Comparison of ENCODE assay signal across 22 cellular contexts in genomic region chr14:33556382-33557121, GRCh38.
A peak's percentile ranks its signal among the peaks of the same experiment; 100 is the strongest.
DNase-seq lines count a peak whose midpoint lies in the region; ATAC-seq, FAIRE-seq and TF ChIP-seq lines count a peak whose summit lies in the region.
"Had no signal": no experiment of that assay in that cellular context is flagged by ENCODE, and none has a peak within 500 bp of the region (broad histone marks: within the 10 kb centered on the region; RNA-seq: fewer than 3 reads in every experiment).

No MANE protein-coding gene starts in this region.

- TF ChIP-seq CTCF in cardiac fibroblast (IDR thresholded peaks at IDR 0.05; ENCODE audit: low read depth, low read length) (no peak), keratinocyte (optimal IDR thresholded peaks at IDR 0.05 in 1 of 3, IDR thresholded peaks at IDR 0.05 in 1 of 3, conservative IDR thresholded peaks at IDR 0.05 in 1 of 3; ENCODE audit: extremely low read depth in 1 of 3, insufficient read depth in 2 of 3, low read length in 3 of 3) (no peak), HFFc6 (IDR thresholded peaks at IDR 0.05) (no peak)

- H4K20me1 ChIP-seq in keratinocyte (ENCODE audit: control insufficient read depth, extremely low read depth, insufficient read depth, low read length): no peaks in the 10 kb centered on the region

- H3K4me3 Mint-ChIP-seq in HFFc6: no peak overlapping the region
- H3K4me3 Mint-ChIP-seq: activated CD8-positive, alpha-beta T cell treated with anti-CD3 and anti-CD28 coated beads, Interleukin-2, amount 10 ng/mL, durations not matched to agents 7 days and 5 days; CD4-positive, alpha-beta T cell; central memory CD8-positive, alpha-beta T cell; effector memory CD8-positive, alpha-beta T cell; natural killer cell treated with Interleukin-12 subunit alpha and Interleukin-12 subunit beta and Interleukin-15 and Interleukin-18, amount 100 ng/mL, for 72 hours; T-helper 1 cell treated with Interleukin-12 subunit alpha and Interleukin-12 subunit beta and Interleukin-4 antibody, amounts not matched to agents 30 μg/mL and 1 μg/mL, for 36 hours had no signal

- no peaks in the 10 kb centered on the region for H3K36me3 Mint-ChIP-seq in HFFc6 (ENCODE audit: low read depth)
- H3K36me3 Mint-ChIP-seq: natural killer cell treated with Interleukin-12 subunit alpha and Interleukin-12 subunit beta and Interleukin-15 and Interleukin-18, amount 100 ng/mL, for 72 hours had no signal

- H3K27ac Mint-ChIP-seq in HFFc6: no peak overlapping the region
- H3K27ac Mint-ChIP-seq: activated CD8-positive, alpha-beta T cell treated with anti-CD3 and anti-CD28 coated beads, Interleukin-2, amount 10 ng/mL, durations not matched to agents 7 days and 5 days; CD4-positive, alpha-beta T cell; effector memory CD8-positive, alpha-beta T cell; natural killer cell treated with Interleukin-12 subunit alpha and Interleukin-12 subunit beta and Interleukin-15 and Interleukin-18, amount 100 ng/mL, for 72 hours; T-helper 1 cell treated with Interleukin-12 subunit alpha and Interleukin-12 subunit beta and Interleukin-4 antibody, amounts not matched to agents 30 μg/mL and 1 μg/mL, for 36 hours had no signal

- peaks cover 4% of the 10 kb centered on the region for H3K27me3 Mint-ChIP-seq in HFFc6 (ENCODE audit: insufficient read depth)
- H3K27me3 Mint-ChIP-seq: CD4-positive, alpha-beta T cell; central memory CD8-positive, alpha-beta T cell; effector memory CD8-positive, alpha-beta T cell; natural killer cell treated with Interleukin-12 subunit alpha and Interleukin-12 subunit beta and Interleukin-15 and Interleukin-18, amount 100 ng/mL, for 72 hours had no signal

- H3K9me1 ChIP-seq in keratinocyte (ENCODE audit: control insufficient read depth, extremely low read depth, insufficient read depth, low read length): no peaks in the 10 kb centered on the region

- ATAC-seq in GM19467 (IDR thresholded peaks at IDR 0.05; ENCODE audit: unreplicated experiment): no peak
- ATAC-seq: activated CD8-positive, alpha-beta T cell treated with anti-CD3 and anti-CD28 coated beads, Interleukin-2, amount 10 ng/mL, durations not matched to agents 7 days and 5 days; effector memory CD8-positive, alpha-beta T cell; natural killer cell treated with Interleukin-12 subunit alpha and Interleukin-12 subunit beta and Interleukin-15 and Interleukin-18, amount 100 ng/mL, for 72 hours; psoas muscle; stimulated activated naive CD8-positive, alpha-beta T cell treated with anti-CD3 and anti-CD28 coated beads, Interleukin-15, Interleukin-2, amounts not matched to agents 100 U/mL and 50 U/mL, for 24 hours had no signal

- no peaks in the 10 kb centered on the region for H3K9me3 ChIP-seq in keratinocyte (ENCODE audit: control insufficient read depth, low read depth, low read length)
- H3K9me3 ChIP-seq: psoas muscle had no signal

- H2AFZ ChIP-seq in keratinocyte (ENCODE audit: control insufficient read depth, low read length): no peak overlapping the region

- DNase-seq in AG08395 (ENCODE audit: low spot score) (peak; percentile 39), M059J (ENCODE audit: low read depth) (peak; percentile 31), cardiac fibroblast (ENCODE audit: low read depth in 2 of 2) (peak; percentile 61 to 72), keratinocyte (ENCODE audit: low read depth, low spot score) (no peak), HFFc6 (no peak), iPS-NIHi7 (ENCODE audit: extremely low spot score) (no peak), NAMALWA (ENCODE audit: low spot score) (no peak)
- DNase-seq: activated CD8-positive, alpha-beta T cell treated with anti-CD3 and anti-CD28 coated beads, Interleukin-2, amount 10 ng/mL, durations not matched to agents 7 days and 5 days; CD4-positive, alpha-beta T cell; DMS79 treated with DMSO at 0.1 percent for 48 hours; effector memory CD8-positive, alpha-beta T cell; MM.1S; NCI-H1694 treated with DMSO at 0.1 percent for 48 hours; NK-92 treated with Interleukin-12 subunit alpha and Interleukin-12 subunit beta, amount 100 ng/mL, for 24 hours; psoas muscle; stimulated activated naive CD8-positive, alpha-beta T cell treated with anti-CD3 and anti-CD28 coated beads, Interleukin-15, Interleukin-2, amounts not matched to agents 100 U/mL and 50 U/mL, for 24 hours had no signal

- H3K9ac ChIP-seq in keratinocyte (ENCODE audit: control insufficient read depth, extremely low read depth, insufficient read depth, low read length): no peak overlapping the region

- no peaks in the 10 kb centered on the region for H3K36me3 ChIP-seq in keratinocyte (ENCODE audit: control insufficient read depth in 2 of 2, extremely low read depth in 1 of 2, insufficient read depth in 2 of 2, low read length in 2 of 2)

- FAIRE-seq in keratinocyte (lab: Jason Lieb, UNC): peak; percentile 20
- FAIRE-seq: A204.1 had no signal

- no peaks in the 10 kb centered on the region for H3K79me2 ChIP-seq in keratinocyte (ENCODE audit: control insufficient read depth, insufficient read depth, low read length)

- dilution Hi-C loops in keratinocyte (cut with MboI; ENCODE audit: extremely low pct_ligation_motif_present, low sequenced_read_pairs): no loop called here

- no peaks in the 10 kb centered on the region for H3K27me3 ChIP-seq in keratinocyte (ENCODE audit: control insufficient read depth, extremely low read depth, insufficient read depth, low read length)

- no peak overlapping the region for H3K4me2 ChIP-seq in keratinocyte (ENCODE audit: control insufficient read depth, extremely low read depth, insufficient read depth, low read depth, low read length)

- H3K4me3 ChIP-seq in cardiac fibroblast (replicated peaks in 1 of 2; ENCODE audit: low read depth in 2 of 2, low read length in 2 of 2) (no peak overlapping the region), keratinocyte (ENCODE audit: control insufficient read depth in 2 of 3, extremely low read depth in 1 of 3, insufficient read depth in 2 of 3, low read depth in 1 of 3, low read length in 3 of 3) (no peak overlapping the region)
- H3K4me3 ChIP-seq: psoas muscle had no signal

- H3K4me1 ChIP-seq in keratinocyte (ENCODE audit: control insufficient read depth, extremely low read depth, insufficient read depth, low read length): peaks cover 4% of the 10 kb centered on the region
- H3K4me1 ChIP-seq: psoas muscle had no signal

- H3K9me3 Mint-ChIP-seq in HFFc6: no peaks in the 10 kb centered on the region; the same call in 1 of the 2 replicates
- H3K9me3 Mint-ChIP-seq: CD4-positive, alpha-beta T cell; natural killer cell treated with Interleukin-12 subunit alpha and Interleukin-12 subunit beta and Interleukin-15 and Interleukin-18, amount 100 ng/mL, for 72 hours; T-helper 1 cell treated with Interleukin-12 subunit alpha and Interleukin-12 subunit beta and Interleukin-4 antibody, amounts not matched to agents 30 μg/mL and 1 μg/mL, for 36 hours had no signal

- peaks cover 11% of the 10 kb centered on the region; the same call in 1 of the 2 replicates for H3K4me1 Mint-ChIP-seq in HFFc6 (ENCODE audit: low read depth)
- H3K4me1 Mint-ChIP-seq: central memory CD8-positive, alpha-beta T cell had no signal

- no peak overlapping the region for H3K27ac ChIP-seq in keratinocyte (ENCODE audit: control insufficient read depth, insufficient read depth, low read length)
- H3K27ac ChIP-seq: psoas muscle, VCaP had no signal

Comparison
In these comparisons a context has a peak if more than half of its experiments do, and no peak if none do; other contexts are left out.
1. DNase-seq: peak in AG08395 (single experiment), M059J (single experiment) and cardiac fibroblast (2 of 2); none in keratinocyte (single experiment), HFFc6 (single experiment), iPS-NIHi7 (single experiment) and NAMALWA (single experiment).